Comparison of ENCODE assay signal across 8 cellular contexts in the genomic region with DNA sequence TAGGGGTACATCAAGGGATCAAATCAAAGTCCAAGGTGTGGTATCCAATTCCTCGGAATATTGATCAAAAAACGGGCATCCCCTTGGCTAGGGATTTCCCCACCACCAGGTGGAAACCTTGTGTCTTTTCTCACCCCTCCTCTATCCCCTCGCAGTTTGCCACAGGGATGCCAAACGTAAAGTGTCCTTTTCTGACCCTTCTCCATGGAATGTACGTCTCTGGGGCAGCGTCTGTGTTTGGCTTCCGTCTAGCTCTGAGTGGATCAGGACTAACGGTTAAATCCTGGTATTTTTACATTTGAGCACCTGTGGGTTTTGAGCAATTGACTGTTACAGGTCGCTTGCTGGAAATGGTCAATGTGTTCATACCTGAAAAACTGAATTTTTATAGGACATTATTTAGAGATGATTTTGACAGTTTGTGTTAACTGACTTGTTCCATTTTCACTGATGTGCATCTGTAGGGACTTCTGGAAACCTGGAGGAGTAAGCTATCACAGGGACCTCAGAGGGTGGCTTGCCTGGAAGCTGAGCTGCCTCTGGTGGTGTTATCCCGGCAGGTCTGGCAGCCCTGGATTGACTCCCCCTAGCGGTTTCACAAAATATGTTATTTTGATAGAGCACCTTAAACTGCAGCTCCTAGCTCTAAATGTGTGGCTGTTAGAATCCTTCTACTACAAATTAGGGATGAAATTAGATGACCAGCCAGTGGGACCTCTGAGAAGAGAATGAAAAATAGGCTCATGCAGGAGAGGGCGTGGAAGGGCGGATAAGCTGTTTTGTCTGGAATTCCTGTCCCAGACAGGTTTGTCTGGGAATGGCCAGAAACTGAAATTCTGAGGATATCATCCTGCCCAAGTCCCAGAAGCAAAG. TPM values are rescaled to one million over a fixed set of nuclear protein-coding genes. Genes with fewer than 3 reads are reported as not detected.
DNase-seq lines count a peak whose midpoint lies in the region; ATAC-seq and TF ChIP-seq lines count a peak whose summit lies in the region.

No MANE protein-coding gene starts in this region.

- H3K4me3 Mint-ChIP-seq in CD14-positive monocyte, result peak overlapping the region; percentile 13 to 62

- H3K27me3 Mint-ChIP-seq in CD14-positive monocyte (ENCODE audit: low read depth in 3 of 3), result peaks cover 0 to 7% (median 0%) of the 10 kb centered on the region in 3 donors

- ATAC-seq in HG03280 (IDR thresholded peaks at IDR 0.05; ENCODE audit: unreplicated experiment), result peak; percentile 71

- H3K9me3 Mint-ChIP-seq in CD14-positive monocyte, result no peaks in the 10 kb centered on the region

- peak overlapping the region; percentile 2 to 90 (median 58) for H3K27ac Mint-ChIP-seq in CD14-positive monocyte

- peak; percentile 61 for DNase-seq in CD14-positive monocyte (ENCODE audit: low spot score)
- peak; percentile 28 for DNase-seq in GM19238 (ENCODE audit: insufficient read length, low spot score)
- peak; percentile 51 for DNase-seq in NCI-H226
- peak; percentile 23 for DNase-seq in activated CD4-positive, alpha-beta T cell treated with anti-CD3 and anti-CD28 coated beads for 1 hour
- peak; percentile 39 for DNase-seq in effector CD4-positive, alpha-beta T cell
- DNase-seq in lung microvascular endothelial cell (ENCODE audit: low read depth in 2 of 2), result peak; percentile 84 to 88
- peak; percentile 82 for DNase-seq in superior temporal gyrus (ENCODE audit: extremely low spot score)

- TF ChIP-seq CTCF in CD14-positive monocyte (IDR thresholded peaks at IDR 0.05), result peak; percentile 88

- intact Hi-C loops in CD14-positive monocyte (cut with micrococcal nuclease), result loop anchor here in 1 of 2 donors (10.0 kb wide), 1 partner anchor 52 kb away; no protein-coding TSS in a partner anchor

- H3K4me1 Mint-ChIP-seq in CD14-positive monocyte, result peaks cover 38% of the 10 kb centered on the region

- peaks cover 2 to 3% of the 10 kb centered on the region in 2 donors for H3K36me3 Mint-ChIP-seq in CD14-positive monocyte

RNA-seq across cellular contexts. Expression of a gene that starts 8.8 kb away (rescaled TPM):
- polyA plus RNA-seq in CD14-positive monocyte, result 100 to 1,000 TPM; 153 to 221 TPM
- total RNA-seq in lung microvascular endothelial cell, result 60.1 and 79.4 TPM in 2 replicates

Comparison
In these comparisons a context has a peak if more than half of its experiments do, and no peak if none do; other contexts are left out.
1. Peak in every context shown above with its lines: DNase-seq and ATAC-seq.
2. DNase-seq: peak in every context shown above with its lines; median percentile 86 in lung microvascular endothelial cell; 82 in superior temporal gyrus; 61 in CD14-positive monocyte; 51 in NCI-H226; 39 in effector CD4-positive, alpha-beta T cell; 28 in GM19238; 23 in activated CD4-positive, alpha-beta T cell treated with anti-CD3 and anti-CD28 coated beads for 1 hour.